ENCODE assay signal across 29 cellular contexts in genomic region chr16:86384980-86385379, GRCh38.
"Had no signal": no experiment of that assay in that cellular context is flagged by ENCODE, and none has a peak within 500 bp of the region (broad histone marks: within the 10 kb centered on the region; RNA-seq: fewer than 3 reads in every experiment).

No MANE protein-coding gene starts in this region.

- H3K4me3 Mint-ChIP-seq: activated B cell treated with CpG ODN at 0.5 μM for 24 hours; activated CD4-positive, alpha-beta memory T cell treated with anti-CD3 and anti-CD28 coated beads for 36 hours; activated naive CD8-positive, alpha-beta T cell treated with anti-CD3 and anti-CD28 coated beads for 36 hours; T-helper 1 cell treated with Interleukin-12 subunit alpha and Interleukin-12 subunit beta and Interleukin-4 antibody, amounts not matched to agents 30 μg/mL and 1 μg/mL, for 36 hours; T-helper 2 cell treated with Interferon-gamma antibody and Interleukin-4, amounts not matched to agents 5 μg/mL and 100 μg/mL, for 36 hours had no signal

- H3K27me3 ChIP-seq: brain microvascular endothelial cell, SJSA1 had no signal

- H3K4me1 Mint-ChIP-seq: activated B cell treated with CpG ODN at 0.5 μM for 24 hours; activated naive CD8-positive, alpha-beta T cell treated with anti-CD3 and anti-CD28 coated beads for 36 hours had no signal

- H3K9me3 ChIP-seq: SK-N-SH had no signal

- H3K36me3 Mint-ChIP-seq: activated CD4-positive, alpha-beta memory T cell treated with anti-CD3 and anti-CD28 coated beads for 36 hours; activated naive CD8-positive, alpha-beta T cell treated with anti-CD3 and anti-CD28 coated beads for 36 hours had no signal

- H3K4me3 ChIP-seq: SJSA1 had no signal

- H3K36me3 ChIP-seq: brain microvascular endothelial cell, SJSA1 had no signal

- H3K4me2 ChIP-seq: SK-N-SH had no signal

- H3K27ac ChIP-seq: VCaP had no signal

- H3K9ac ChIP-seq: SK-N-SH had no signal

- H3K27ac Mint-ChIP-seq: activated B cell treated with CpG ODN at 0.5 μM for 24 hours; activated CD4-positive, alpha-beta memory T cell treated with anti-CD3 and anti-CD28 coated beads for 36 hours; activated naive CD8-positive, alpha-beta T cell treated with anti-CD3 and anti-CD28 coated beads for 36 hours; T-helper 1 cell treated with Interleukin-12 subunit alpha and Interleukin-12 subunit beta and Interleukin-4 antibody, amounts not matched to agents 30 μg/mL and 1 μg/mL, for 36 hours; T-helper 2 cell treated with Interferon-gamma antibody and Interleukin-4, amounts not matched to agents 5 μg/mL and 100 μg/mL, for 36 hours had no signal

- H3K9me3 Mint-ChIP-seq: activated B cell treated with CpG ODN at 0.5 μM for 24 hours; activated CD4-positive, alpha-beta memory T cell treated with anti-CD3 and anti-CD28 coated beads for 36 hours; activated naive CD8-positive, alpha-beta T cell treated with anti-CD3 and anti-CD28 coated beads for 36 hours; T-helper 1 cell treated with Interleukin-12 subunit alpha and Interleukin-12 subunit beta and Interleukin-4 antibody, amounts not matched to agents 30 μg/mL and 1 μg/mL, for 36 hours; T-helper 2 cell treated with Interferon-gamma antibody and Interleukin-4, amounts not matched to agents 5 μg/mL and 100 μg/mL, for 36 hours had no signal

- DNase-seq: activated B cell treated with CpG ODN at 0.5 μM for 24 hours; activated CD4-positive, alpha-beta memory T cell treated with anti-CD3 and anti-CD28 coated beads for 36 hours; activated CD4-positive, alpha-beta T cell treated with anti-CD3 and anti-CD28 coated beads for 4 hours; activated CD4-positive, alpha-beta T cell treated with anti-CD3 and anti-CD28 coated beads, Interleukin-2, amount 50 U/mL, for 1 hour; activated CD4-positive, CD25-positive, alpha-beta regulatory T cell treated with anti-CD3 and anti-CD28 coated beads, Interleukin-2, amount 50 U/mL, for 72 hours; activated CD8-positive, alpha-beta memory T cell treated with anti-CD3 and anti-CD28 coated beads, Interleukin-2, amount 50 U/mL, for 48 hours; activated effector memory CD4-positive, alpha-beta T cell treated with Interleukin-2 at 50 U/mL for 16 hours; activated naive CD4-positive, alpha-beta T cell treated with anti-CD3 and anti-CD28 coated beads, Interleukin-2, amount 50 U/mL, for 16 hours; activated naive CD8-positive, alpha-beta T cell treated with anti-CD3 and anti-CD28 coated beads for 36 hours; activated T-cell treated with anti-CD3 and anti-CD28 coated beads, Interleukin-2, amount 50 U/mL, for 48 hours; amniotic stem cell; aorta; central memory CD4-positive, alpha-beta T cell; NCI-H1105; NCI-H1417 treated with DMSO at 0.1 percent for 48 hours; NCI-H1694; NCI-H1930; NCI-H2081 treated with DMSO at 0.1 percent for 48 hours; NCI-H446 treated with DMSO at 0.1 percent for 48 hours; NCI-H524; NCI-H69; RPMI8226; SHP77 treated with DMSO at 0.1 percent for 48 hours; SK-N-SH had no signal
